10 cellular contexts compared by ENCODE assay signal in the genomic region with DNA sequence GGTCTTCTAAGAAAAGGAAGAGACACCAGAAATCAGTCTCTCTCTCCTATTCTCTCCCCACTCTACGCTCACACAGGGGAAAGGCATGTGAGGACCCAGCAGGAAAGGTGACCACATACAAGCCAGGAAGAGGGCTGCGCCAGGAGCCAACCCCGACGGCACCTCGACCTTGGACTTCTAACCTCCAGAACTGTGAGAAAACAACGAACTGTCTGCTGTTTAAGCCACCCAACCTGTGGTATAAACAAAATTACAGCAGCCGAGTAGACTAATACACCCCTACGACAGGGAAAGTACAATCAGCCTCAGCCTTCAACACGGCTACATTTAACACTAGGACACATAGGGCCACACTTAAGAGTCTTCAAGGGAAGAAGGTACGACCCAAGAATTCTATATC. TPM values are rescaled to one million over a fixed set of nuclear protein-coding genes. Genes with fewer than 3 reads are reported as not detected.
A peak's percentile ranks its signal among the peaks of the same experiment; 100 is the strongest.
DNase-seq lines count a peak whose midpoint lies in the region; ATAC-seq, FAIRE-seq and TF ChIP-seq lines count a peak whose summit lies in the region.
"Not testable (repeated sequence)": the region's sequence is repeated elsewhere in the genome, so short reads cannot be mapped to it uniquely, and the experiment has no call there.
"Had no signal": no experiment of that assay in that cellular context is flagged by ENCODE, and none has a peak within 500 bp of the region (broad histone marks: within the 10 kb centered on the region; RNA-seq: fewer than 3 reads in every experiment).

No MANE protein-coding gene starts in this region.

- CTCF ChIA-PET in Panc1 (lab: Charles Lee); HepG2 (lab: Yijun Ruan, JAX; ENCODE audit: low intra/inter-chr PET ratio, low total read pairs): not testable (repeated sequence)

- not testable (repeated sequence) for H3K79me2 ChIP-seq in HepG2 (ENCODE audit: insufficient read depth, low read length)

- not testable (repeated sequence) for H3K27me3 ChIP-seq in Panc1 (ENCODE audit: control insufficient read depth, insufficient read depth, low read length); body of pancreas; HepG2 (ENCODE audit: control insufficient read depth in 1 of 2, insufficient read depth in 2 of 2, low read length in 2 of 2); right lobe of liver

- in situ Hi-C loops in Panc1 (cut with HindIII; ENCODE audit: low pct_unique_long_range_greater_than_20kb, low sequenced_read_pairs) = not testable (repeated sequence)
- in situ Hi-C loops in HepG2 (cut with HindIII; ENCODE audit: extremely low pct_ligation_motif_present, low pct_unique_long_range_greater_than_20kb) = loop anchor here (25.0 kb wide), 1 partner anchor 465 kb away; no protein-coding TSS in a partner anchor

- not testable (repeated sequence) for H3K9ac ChIP-seq in HepG2 (ENCODE audit: insufficient read depth, low read depth, low read length)

- H2AFZ ChIP-seq in HepG2 (ENCODE audit: low read length) = not testable (repeated sequence)

- not testable (repeated sequence) for H3K9me3 ChIP-seq in Panc1 (ENCODE audit: control insufficient read depth, insufficient read depth, low read depth, low read length); body of pancreas; HepG2 (ENCODE audit: low read length); right lobe of liver

- TF ChIP-seq POLR2A in body of pancreas (IDR thresholded peaks at IDR 0.05); HepG2 (IDR thresholded peaks at IDR 0.05; ENCODE audit: insufficient read depth in 1 of 2, low read depth in 2 of 2, low read length in 2 of 2); right lobe of liver (IDR thresholded peaks at IDR 0.05): not testable (repeated sequence)

- POLR2A ChIA-PET in Panc1 (lab: Charles Lee); HepG2 (lab: Yijun Ruan, JAX): not testable (repeated sequence)

- ATAC-seq in Panc1 = not testable (repeated sequence)
- ATAC-seq in body of pancreas = peak; percentile 49
- peak; percentile 89 for ATAC-seq in HepG2
- ATAC-seq in right lobe of liver = peak; percentile 83 to 86 (median 84)

- intact Hi-C loops in Panc1 (cut with micrococcal nuclease; ENCODE audit: unreplicated experiment); body of pancreas (cut with DNase I); HepG2 (cut with micrococcal nuclease; ENCODE audit: unreplicated experiment); right lobe of liver (cut with DNase I): not testable (repeated sequence)

- H3K4me1 ChIP-seq in Panc1 (ENCODE audit: control insufficient read depth, insufficient read depth, low read length); HepG2 (ENCODE audit: insufficient read depth, low read length); right lobe of liver: not testable (repeated sequence)
- peaks cover 12% of the 10 kb centered on the region for H3K4me1 ChIP-seq in body of pancreas

- 19 to 31% methylated on average over 5 to 9 of the region's 10 CpGs for WGBS in body of pancreas, 2 donors
- WGBS in HepG2 (ENCODE audit: low lambda C conversion rate) = 23% methylated on average over 5 of the region's 10 CpGs
- 40% methylated on average over 2 of the region's 10 CpGs for WGBS in right lobe of liver (ENCODE audit: insufficient coverage, low coverage, low lambda C conversion rate, missing lambda C conversion rate)

- not testable (repeated sequence) for TF ChIP-seq RAD21 in HepG2 (CRISPR knock-in tag; IDR thresholded peaks at IDR 0.05)

- not testable (repeated sequence) for H3K4me3 ChIP-seq in Panc1 (ENCODE audit: low read depth in 2 of 2, low read length in 2 of 2); body of pancreas; HepG2 (replicated peaks in 1 of 3; ENCODE audit: insufficient read depth in 1 of 3, low read depth in 2 of 3, low read length in 3 of 3); right lobe of liver

- not testable (repeated sequence) for H4K20me1 ChIP-seq in HepG2 (ENCODE audit: insufficient read depth, low read length)

- FAIRE-seq in HepG2 (lab: Jason Lieb, UNC) = not testable (repeated sequence)

- not testable (repeated sequence) for TF ChIP-seq CTCF in Panc1 (IDR thresholded peaks at IDR 0.05); body of pancreas (IDR thresholded peaks at IDR 0.05); HepG2 (CRISPR knock-in tag; IDR thresholded peaks at IDR 0.05); right lobe of liver (IDR thresholded peaks at IDR 0.05)

- H3K27ac ChIP-seq in Panc1 (ENCODE audit: low read length); body of pancreas; HepG2 (ENCODE audit: extremely low read length, insufficient read depth, low read length): not testable (repeated sequence)
- H3K27ac ChIP-seq in right lobe of liver = peak overlapping the region in 2 of 3 donors; percentile 26 to 51

- DNase-seq in Panc1 (ENCODE audit: low read depth, low spot score); body of pancreas; HepG2 (ENCODE audit: low spot score); right lobe of liver: not testable (repeated sequence)

- TF ChIP-seq EP300 in HepG2 (IDR thresholded peaks at IDR 0.05; ENCODE audit: low read depth in 2 of 2, low read length in 2 of 2); HepG2 (CRISPR knock-in tag; IDR thresholded peaks at IDR 0.05; ENCODE audit: borderline replicate concordance): not testable (repeated sequence)

- not testable (repeated sequence) for H3K36me3 ChIP-seq in Panc1 (ENCODE audit: control insufficient read depth, insufficient read depth, low read length); body of pancreas (replicated peaks in 1 of 2; ENCODE audit: insufficient read depth in 1 of 2, low read depth in 2 of 2); HepG2 (replicated peaks in 1 of 2; ENCODE audit: control insufficient read depth in 1 of 2, insufficient read depth in 2 of 2, low read length in 2 of 2); right lobe of liver

- H3K4me2 ChIP-seq in HepG2 (ENCODE audit: low read depth, low read length) = not testable (repeated sequence)

- BruUV-seq in Panc1 (replicated peaks; lab: Mats Ljungman, UMichigan) = TSS peak; percentile 69
- BruUV-seq in HepG2 (replicated peaks; lab: Mats Ljungman, UMichigan) = not testable (repeated sequence)

RNA-seq across cellular contexts. Expression of a gene that starts 26.4 kb away (rescaled TPM):
- 13.8 TPM for total RNA-seq in Panc1 (2021; ENCODE audit: unreplicated experiment)
- 24.0 TPM for polyA plus RNA-seq in Panc1 (2012; ENCODE audit: insufficient read length)
- total RNA-seq in body of pancreas = 10 to 100 TPM in 1 of 2 donors, 1 to 10 TPM in 1; 4.9 to 25.2 TPM
- 34.8 and 38.4 TPM in 2 replicates for total RNA-seq in HepG2 (2016; rRNA removed; fragmentation: Illumina TruSeq; extraction: Trizol)
- 10.3 and 10.8 TPM in 2 replicates for total RNA-seq in HepG2 (2016; cell fraction: cytosol; rRNA removed; fragmentation: Illumina TruSeq; extraction: Trizol; ENCODE audit: low read depth)
- 30.5 and 35.2 TPM in 2 replicates for total RNA-seq in HepG2 (2016; cell fraction: insoluble cytoplasmic fraction; rRNA removed; fragmentation: Illumina TruSeq; extraction: Trizol)
- 34.2 and 36.9 TPM in 2 replicates for total RNA-seq in HepG2 (2016; cell fraction: membrane; rRNA removed; fragmentation: Illumina TruSeq; extraction: Trizol)
- 25.0 and 31.2 TPM in 2 replicates for total RNA-seq in HepG2 (2016; cell fraction: nucleus; rRNA removed; fragmentation: Illumina TruSeq; extraction: Trizol)
- 33.0 and 42.2 TPM in 2 replicates for polyA plus RNA-seq in HepG2 (2011; rRNA removed)
- polyA plus RNA-seq in HepG2 (2011; cell fraction: cytosol; rRNA removed) = 34.7 and 58.3 TPM in 2 replicates
- polyA plus RNA-seq in HepG2 (2011; cell fraction: nucleus; rRNA removed) = 25.0 and 33.0 TPM in 2 replicates
- 22.2 and 36.3 TPM in 2 replicates for polyA plus RNA-seq in HepG2 (2012)
- 19.9 and 25.0 TPM in 2 replicates for polyA plus RNA-seq in HepG2 (2016; cell fraction: cytosol; fragmentation: Illumina TruSeq; extraction: Trizol; ENCODE audit: low read depth)
- polyA plus RNA-seq in HepG2 (2016; cell fraction: insoluble cytoplasmic fraction; fragmentation: Illumina TruSeq; extraction: Trizol; ENCODE audit: low read depth) = 36.4 and 46.3 TPM in 2 replicates
- 41.1 and 42.5 TPM in 2 replicates for polyA plus RNA-seq in HepG2 (2016; cell fraction: membrane; fragmentation: Illumina TruSeq; extraction: Trizol; ENCODE audit: low read depth)
- polyA plus RNA-seq in HepG2 (2016; cell fraction: nucleus; fragmentation: Illumina TruSeq; extraction: Trizol; ENCODE audit: insufficient read depth, low read depth) = 34.8 and 36.2 TPM in 2 replicates
- 45.8 and 71.1 TPM in 2 replicates for polyA minus RNA-seq in HepG2 (2011; rRNA and poly(A)+ RNA removed; ENCODE audit: low replicate concordance)
- 33.7 and 34.5 TPM in 2 replicates for polyA minus RNA-seq in HepG2 (2011; cell fraction: cytosol; rRNA and poly(A)+ RNA removed)
- 13.3 and 15.4 TPM in 2 replicates for polyA minus RNA-seq in HepG2 (2011; cell fraction: nucleus; rRNA and poly(A)+ RNA removed)
- 10 to 100 TPM; 13.0 to 33.0 (median 19.1) TPM for total RNA-seq in right lobe of liver
- total RNA-seq: G401 had no signal

RNA-seq across cellular contexts. Expression of a gene that starts 26.5 kb away (rescaled TPM):
- total RNA-seq in Panc1 (2021; ENCODE audit: unreplicated experiment) (6.5 TPM), body of pancreas (10 to 100 TPM; 35.5 to 69.9 TPM), HepG2 (2016; rRNA removed; fragmentation: Illumina TruSeq; extraction: Trizol) (4.1 and 7.5 TPM in 2 replicates), right lobe of liver (10 to 100 TPM; 30.0 to 36.5 (median 32.7) TPM)
- 2.8 TPM for polyA plus RNA-seq in Panc1 (2012; ENCODE audit: insufficient read length)
- total RNA-seq in HepG2 (2016; cell fraction: cytosol; rRNA removed; fragmentation: Illumina TruSeq; extraction: Trizol; ENCODE audit: low read depth) = 7.2 and 7.8 TPM in 2 replicates
- total RNA-seq in HepG2 (2016; cell fraction: insoluble cytoplasmic fraction; rRNA removed; fragmentation: Illumina TruSeq; extraction: Trizol) = 3.7 and 6.7 TPM in 2 replicates
- total RNA-seq in HepG2 (2016; cell fraction: membrane; rRNA removed; fragmentation: Illumina TruSeq; extraction: Trizol) = 4.8 and 5.6 TPM in 2 replicates
- 17.1 and 19.7 TPM in 2 replicates for total RNA-seq in HepG2 (2016; cell fraction: nucleus; rRNA removed; fragmentation: Illumina TruSeq; extraction: Trizol)
- polyA plus RNA-seq in HepG2 (2011; rRNA removed) = 3.2 and 3.8 TPM in 2 replicates
- 2.5 and 2.7 TPM in 2 replicates for polyA plus RNA-seq in HepG2 (2011; cell fraction: cytosol; rRNA removed)
- 4.0 and 4.3 TPM in 2 replicates for polyA plus RNA-seq in HepG2 (2011; cell fraction: nucleus; rRNA removed)
- polyA plus RNA-seq in HepG2 (2012) = 1.2 and 1.4 TPM in 2 replicates
- polyA plus RNA-seq in HepG2 (2016; cell fraction: cytosol; fragmentation: Illumina TruSeq; extraction: Trizol; ENCODE audit: low read depth) = 0.95 and 2.7 TPM in 2 replicates
- polyA plus RNA-seq in HepG2 (2016; cell fraction: insoluble cytoplasmic fraction; fragmentation: Illumina TruSeq; extraction: Trizol; ENCODE audit: low read depth) = 1.9 and 3.9 TPM in 2 replicates
- polyA plus RNA-seq in HepG2 (2016; cell fraction: membrane; fragmentation: Illumina TruSeq; extraction: Trizol; ENCODE audit: low read depth) = 1.4 and 1.6 TPM in 2 replicates
- polyA plus RNA-seq in HepG2 (2016; cell fraction: nucleus; fragmentation: Illumina TruSeq; extraction: Trizol; ENCODE audit: insufficient read depth, low read depth) = 4.9 and 8.0 TPM in 2 replicates
- 10.0 and 39.9 TPM in 2 replicates for polyA minus RNA-seq in HepG2 (2011; rRNA and poly(A)+ RNA removed; ENCODE audit: low replicate concordance)
- polyA minus RNA-seq in HepG2 (2011; cell fraction: cytosol; rRNA and poly(A)+ RNA removed) = 2.6 and 3.3 TPM in 2 replicates
- polyA minus RNA-seq in HepG2 (2011; cell fraction: nucleus; rRNA and poly(A)+ RNA removed) = 44.3 and 59.4 TPM in 2 replicates

RNA-seq across cellular contexts. Expression of a gene that starts 44.6 kb away (rescaled TPM):
- total RNA-seq in Panc1 (2021; ENCODE audit: unreplicated experiment) (1.1 TPM), body of pancreas (100 to 1,000 TPM; 245 to 400 TPM), HepG2 (2016; rRNA removed; fragmentation: Illumina TruSeq; extraction: Trizol) (94.6 and 172 TPM in 2 replicates), right lobe of liver (100 to 1,000 TPM; 552 to 948 (median 788) TPM)
- not detected for polyA plus RNA-seq in Panc1 (2012; ENCODE audit: insufficient read length)
- total RNA-seq in HepG2 (2016; cell fraction: cytosol; rRNA removed; fragmentation: Illumina TruSeq; extraction: Trizol; ENCODE audit: low read depth) = 63.6 and 75.7 TPM in 2 replicates
- total RNA-seq in HepG2 (2016; cell fraction: insoluble cytoplasmic fraction; rRNA removed; fragmentation: Illumina TruSeq; extraction: Trizol) = 93.3 and 178 TPM in 2 replicates
- total RNA-seq in HepG2 (2016; cell fraction: membrane; rRNA removed; fragmentation: Illumina TruSeq; extraction: Trizol) = 68.9 and 86.6 TPM in 2 replicates
- total RNA-seq in HepG2 (2016; cell fraction: nucleus; rRNA removed; fragmentation: Illumina TruSeq; extraction: Trizol) = 126 and 156 TPM in 2 replicates
- 134 and 157 TPM in 2 replicates for polyA plus RNA-seq in HepG2 (2011; rRNA removed)
- polyA plus RNA-seq in HepG2 (2011; cell fraction: cytosol; rRNA removed) = 197 and 233 TPM in 2 replicates
- polyA plus RNA-seq in HepG2 (2011; cell fraction: nucleus; rRNA removed) = 164 and 202 TPM in 2 replicates
- polyA plus RNA-seq in HepG2 (2012) = 37.9 and 77.4 TPM in 2 replicates
- 96.7 and 115 TPM in 2 replicates for polyA plus RNA-seq in HepG2 (2016; cell fraction: cytosol; fragmentation: Illumina TruSeq; extraction: Trizol; ENCODE audit: low read depth)
- 134 and 138 TPM in 2 replicates for polyA plus RNA-seq in HepG2 (2016; cell fraction: insoluble cytoplasmic fraction; fragmentation: Illumina TruSeq; extraction: Trizol; ENCODE audit: low read depth)
- polyA plus RNA-seq in HepG2 (2016; cell fraction: membrane; fragmentation: Illumina TruSeq; extraction: Trizol; ENCODE audit: low read depth) = 82.1 and 99.5 TPM in 2 replicates
- polyA plus RNA-seq in HepG2 (2016; cell fraction: nucleus; fragmentation: Illumina TruSeq; extraction: Trizol; ENCODE audit: insufficient read depth, low read depth) = 420 and 455 TPM in 2 replicates
- 22.1 TPM in 1 of 2 replicates, not detected in the other for polyA minus RNA-seq in HepG2 (2011; rRNA and poly(A)+ RNA removed; ENCODE audit: low replicate concordance)
- polyA minus RNA-seq in HepG2 (2011; cell fraction: cytosol; rRNA and poly(A)+ RNA removed) = 17.4 and 20.0 TPM in 2 replicates
- polyA minus RNA-seq in HepG2 (2011; cell fraction: nucleus; rRNA and poly(A)+ RNA removed) = 6.1 and 7.3 TPM in 2 replicates
- total RNA-seq: A673; CD4-positive, alpha-beta memory T cell; CD4-positive, CD25-positive, alpha-beta regulatory T cell; CD8-positive, alpha-beta memory T cell had no signal
- polyA plus RNA-seq: CD14-positive monocyte; CD4-positive, alpha-beta memory T cell; CD4-positive, CD25-positive, alpha-beta regulatory T cell; CD8-positive, alpha-beta memory T cell had no signal

Comparison
In these comparisons a context has a peak if more than half of its experiments do, and no peak if none do; other contexts are left out.
1. RNA of a gene that starts 44.6 kb away (total RNA-seq): 552 to 948 TPM in right lobe of liver, 245 to 400 TPM in body of pancreas and 63.6 to 178 TPM in HepG2; 1.1 TPM in Panc1 (single experiment); every median in the first group is over 10 times any median in the second.